ENCODE assay signal across 7 cellular contexts in the genomic region with DNA sequence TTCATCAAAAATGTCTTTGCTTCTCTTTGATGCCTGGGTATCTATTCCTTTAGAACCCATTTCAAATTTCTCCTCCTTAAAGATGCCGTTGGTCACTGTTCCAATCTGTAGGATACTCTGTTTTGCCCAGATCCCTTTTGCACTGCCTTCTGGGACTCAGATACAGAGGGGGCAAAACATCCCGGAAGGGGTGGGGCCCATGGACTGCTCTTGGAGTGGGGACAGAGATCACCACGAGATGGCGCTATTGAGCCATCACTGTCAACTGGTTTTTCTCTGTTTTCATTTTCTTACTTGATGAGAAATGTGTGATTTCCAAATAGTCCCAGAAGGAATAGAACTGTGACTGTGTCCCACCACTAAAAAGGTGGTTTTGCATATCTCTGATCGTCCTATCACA.
DNase-seq lines count a peak whose midpoint lies in the region; ATAC-seq, FAIRE-seq and TF ChIP-seq lines count a peak whose summit lies in the region.
"Not testable (repeated sequence)": the region's sequence is repeated elsewhere in the genome, so short reads cannot be mapped to it uniquely, and the experiment has no call there.

No MANE protein-coding gene starts in this region.

- not testable (repeated sequence) for TF ChIP-seq RAD21 in HepG2 (CRISPR knock-in tag; IDR thresholded peaks at IDR 0.05)

- not testable (repeated sequence) for H3K9me3 Mint-ChIP-seq in HFFc6; activated naive CD4-positive, alpha-beta T cell treated with anti-CD3 and anti-CD28 coated beads, Interleukin-2, amount 50 U/mL, for 72 hours; endothelial cell (ENCODE audit: unreplicated experiment); stimulated activated effector memory CD8-positive, alpha-beta T cell treated with anti-CD3 and anti-CD28 coated beads, Interleukin-12 subunit alpha, Interleukin-12 subunit beta, amount 100 ng/mL, for 72 hours

- not testable (repeated sequence) for H4K20me1 ChIP-seq in OCI-LY3 (ENCODE audit: insufficient read depth, low read length); HepG2 (ENCODE audit: insufficient read depth, low read length)

- TF ChIP-seq EP300 in HepG2 (IDR thresholded peaks at IDR 0.05; ENCODE audit: low read depth in 2 of 2, low read length in 2 of 2); HepG2 (CRISPR knock-in tag; IDR thresholded peaks at IDR 0.05; ENCODE audit: borderline replicate concordance): not testable (repeated sequence)

- not testable (repeated sequence) for H3K27ac ChIP-seq in OCI-LY3 (ENCODE audit: low read length); HepG2 (ENCODE audit: extremely low read length, insufficient read depth, low read length)

- not testable (repeated sequence) for H3K27me3 ChIP-seq in OCI-LY3 (ENCODE audit: low read depth, low read length); HepG2 (ENCODE audit: control insufficient read depth in 1 of 2, insufficient read depth in 2 of 2, low read length in 2 of 2)

- not testable (repeated sequence) for H3K4me2 ChIP-seq in OCI-LY3 (ENCODE audit: low read length); HepG2 (ENCODE audit: low read depth, low read length)

- H2AFZ ChIP-seq in OCI-LY3 (ENCODE audit: low read depth, low read length); HepG2 (ENCODE audit: low read length): not testable (repeated sequence)

- WGBS in HepG2 (ENCODE audit: low lambda C conversion rate), result 4% methylated on average over 3 of the region's 5 CpGs

- not testable (repeated sequence) for H3K4me1 Mint-ChIP-seq in HFFc6 (ENCODE audit: low read depth); endothelial cell (ENCODE audit: unreplicated experiment); stimulated activated effector memory CD8-positive, alpha-beta T cell treated with anti-CD3 and anti-CD28 coated beads, Interleukin-12 subunit alpha, Interleukin-12 subunit beta, amount 100 ng/mL, for 72 hours

- H3K9ac ChIP-seq in OCI-LY3 (ENCODE audit: low read length); HepG2 (ENCODE audit: insufficient read depth, low read depth, low read length): not testable (repeated sequence)

- not testable (repeated sequence) for BruUV-seq in HepG2 (replicated peaks; lab: Mats Ljungman, UMichigan)

- in situ Hi-C loops in HepG2 (cut with HindIII; ENCODE audit: extremely low pct_ligation_motif_present, low pct_unique_long_range_greater_than_20kb), result loop anchor here (25.0 kb wide), 1 partner anchor 1632 kb away; no protein-coding TSS in a partner anchor

- POLR2A ChIA-PET in HepG2 (lab: Yijun Ruan, JAX), result not testable (repeated sequence)

- H3K4me1 ChIP-seq in OCI-LY3 (ENCODE audit: low read length); HepG2 (ENCODE audit: insufficient read depth, low read length): not testable (repeated sequence)

- intact Hi-C loops in HepG2 (cut with micrococcal nuclease; ENCODE audit: unreplicated experiment), result not testable (repeated sequence)

- FAIRE-seq in GM12891 (lab: Jason Lieb, UNC) (peak; percentile 45), HepG2 (lab: Jason Lieb, UNC) (peak; percentile 64)

- H3K4me3 ChIP-seq in OCI-LY3 (ENCODE audit: low read length); HepG2 (replicated peaks in 1 of 3; ENCODE audit: insufficient read depth in 1 of 3, low read depth in 2 of 3, low read length in 3 of 3): not testable (repeated sequence)

- not testable (repeated sequence) for H3K36me3 Mint-ChIP-seq in HFFc6 (ENCODE audit: low read depth); activated naive CD4-positive, alpha-beta T cell treated with anti-CD3 and anti-CD28 coated beads, Interleukin-2, amount 50 U/mL, for 72 hours; endothelial cell (ENCODE audit: low read depth, unreplicated experiment); stimulated activated effector memory CD8-positive, alpha-beta T cell treated with anti-CD3 and anti-CD28 coated beads, Interleukin-12 subunit alpha, Interleukin-12 subunit beta, amount 100 ng/mL, for 72 hours

- TF ChIP-seq CTCF in HFFc6 (IDR thresholded peaks at IDR 0.05) (peak; percentile 47; the same call in 1 of the 2 replicates), OCI-LY3 (IDR thresholded peaks at IDR 0.05; ENCODE audit: low read depth, low read length) (0 out of 2 replicates have a peak, but pooled peaks have one; percentile 3), endothelial cell (IDR thresholded peaks at IDR 0.05; ENCODE audit: unreplicated experiment) (peak; percentile 34)
- TF ChIP-seq CTCF in HepG2 (CRISPR knock-in tag; IDR thresholded peaks at IDR 0.05), result not testable (repeated sequence)

- not testable (repeated sequence) for H3K4me3 Mint-ChIP-seq in HFFc6; endothelial cell (ENCODE audit: unreplicated experiment); stimulated activated effector memory CD8-positive, alpha-beta T cell treated with anti-CD3 and anti-CD28 coated beads, Interleukin-12 subunit alpha, Interleukin-12 subunit beta, amount 100 ng/mL, for 72 hours

- ATAC-seq in activated naive CD4-positive, alpha-beta T cell treated with anti-CD3 and anti-CD28 coated beads, Interleukin-2, amount 50 U/mL, for 72 hours, result peak; percentile 63 to 64
- ATAC-seq in HepG2, result peak; percentile 76
- peak; percentile 64 for ATAC-seq in stimulated activated effector memory CD8-positive, alpha-beta T cell treated with anti-CD3 and anti-CD28 coated beads, Interleukin-12 subunit alpha, Interleukin-12 subunit beta, amount 100 ng/mL, for 72 hours

- H3K27me3 Mint-ChIP-seq in HFFc6 (ENCODE audit: insufficient read depth); endothelial cell (ENCODE audit: unreplicated experiment): not testable (repeated sequence)

- TF ChIP-seq POLR2A in GM12891 (IDR thresholded peaks at IDR 0.05; ENCODE audit: low read depth, low read length); HepG2 (IDR thresholded peaks at IDR 0.05; ENCODE audit: insufficient read depth in 1 of 2, low read depth in 2 of 2, low read length in 2 of 2): not testable (repeated sequence)

- DNase-seq in GM12891 (ENCODE audit: insufficient read length, low spot score); HFFc6; activated naive CD4-positive, alpha-beta T cell treated with anti-CD3 and anti-CD28 coated beads, Interleukin-2, amount 50 U/mL, for 72 hours (ENCODE audit: low spot score in 2 of 2); endothelial cell (ENCODE audit: low spot score); HepG2 (ENCODE audit: low spot score); stimulated activated effector memory CD8-positive, alpha-beta T cell treated with anti-CD3 and anti-CD28 coated beads, Interleukin-12 subunit alpha, Interleukin-12 subunit beta, amount 100 ng/mL, for 72 hours (ENCODE audit: low spot score in 2 of 2): not testable (repeated sequence)

- not testable (repeated sequence) for H3K27ac Mint-ChIP-seq in HFFc6; activated naive CD4-positive, alpha-beta T cell treated with anti-CD3 and anti-CD28 coated beads, Interleukin-2, amount 50 U/mL, for 72 hours; endothelial cell (ENCODE audit: unreplicated experiment); stimulated activated effector memory CD8-positive, alpha-beta T cell treated with anti-CD3 and anti-CD28 coated beads, Interleukin-12 subunit alpha, Interleukin-12 subunit beta, amount 100 ng/mL, for 72 hours

- not testable (repeated sequence) for H3K79me2 ChIP-seq in OCI-LY3 (ENCODE audit: low read length); HepG2 (ENCODE audit: insufficient read depth, low read length)

- H3K36me3 ChIP-seq in OCI-LY3 (replicated peaks; ENCODE audit: low read depth, low read length); HepG2 (replicated peaks in 1 of 2; ENCODE audit: control insufficient read depth in 1 of 2, insufficient read depth in 2 of 2, low read length in 2 of 2): not testable (repeated sequence)

- not testable (repeated sequence) for H3K9me3 ChIP-seq in OCI-LY3 (ENCODE audit: insufficient read depth, low read length); HepG2 (ENCODE audit: low read length)

- CTCF ChIA-PET in HepG2 (lab: Yijun Ruan, JAX; ENCODE audit: low intra/inter-chr PET ratio, low total read pairs), result not testable (repeated sequence)
